In genomic region chr9:71911908-71912325, GRCh38 we compare ENCODE assay signal across 8 cellular contexts. TPM values are rescaled to one million over a fixed set of nuclear protein-coding genes. Genes with fewer than 3 reads are reported as not detected.
DNase-seq lines count a peak whose midpoint lies in the region; ATAC-seq and TF ChIP-seq lines count a peak whose summit lies in the region.

No MANE protein-coding gene starts in this region.

- H3K9me3 Mint-ChIP-seq in naive thymus-derived CD4-positive, alpha-beta T cell: no peaks in the 10 kb centered on the region

- intact Hi-C loops in dorsolateral prefrontal cortex (cut with DNase I): loop anchor here (2.0 to 10.0 kb wide), 8 partner anchors 27 to 145 kb away; partner anchors contain the start of gene CEMIP2 (in 1 of the 2)
- intact Hi-C loops in naive thymus-derived CD4-positive, alpha-beta T cell (cut with micrococcal nuclease): loop anchor here (1.0 to 10.0 kb wide), 16 partner anchors 15 to 1653 kb away; partner anchors contain the start of genes SMC5 (in 2 of the 2), ZFAND5 (in 2 of the 2) and CEMIP2 (in 1 of the 2)

- H3K4me2 ChIP-seq in MM.1S (ENCODE audit: low read depth, low read length): peak overlapping the region; percentile 92

- TF ChIP-seq CTCF in BJ (IDR thresholded peaks at IDR 0.05; ENCODE audit: insufficient read depth, low read depth, low read length) (no peak), MM.1S (IDR thresholded peaks at IDR 0.05; ENCODE audit: low read length) (no peak), dorsolateral prefrontal cortex (IDR thresholded peaks at IDR 0.05 in 54 of 56, conservative IDR thresholded peaks at IDR 0.05 in 2 of 56; ENCODE audit: low read depth in 1 of 56, partially characterized antibody in 56 of 56) (no peak)

- H3K4me3 ChIP-seq in BJ (ENCODE audit: low read depth, low read length) (peak overlapping the region; percentile 91), MM.1S (ENCODE audit: low read length) (peak overlapping the region; percentile 85), dorsolateral prefrontal cortex (peak overlapping the region; percentile 69 to 100 (median 91))
- peak overlapping the region; percentile 83 for H3K4me3 ChIP-seq in naive thymus-derived CD4-positive, alpha-beta T cell (ENCODE audit: low read length)

- peak overlapping the region; percentile 76 for H2AFZ ChIP-seq in MM.1S (ENCODE audit: low read length)

- ATAC-seq in naive thymus-derived CD4-positive, alpha-beta T cell: no peak
- ATAC-seq in HG02938 (IDR thresholded peaks at IDR 0.05; ENCODE audit: unreplicated experiment): no peak

- H3F3A ChIP-seq in MM.1S (ENCODE audit: insufficient read depth, low read length): peaks cover 11% of the 10 kb centered on the region

- H3K27ac ChIP-seq in MM.1S (ENCODE audit: low read length): peak overlapping the region; percentile 82
- H3K27ac ChIP-seq in dorsolateral prefrontal cortex: peak overlapping the region; percentile 23 to 99 (median 96)
- peak overlapping the region; percentile 74 for H3K27ac ChIP-seq in naive thymus-derived CD4-positive, alpha-beta T cell (ENCODE audit: low read depth, low read length)

- peak overlapping the region; percentile 90 to 99 (median 95) for H3K27ac Mint-ChIP-seq in naive thymus-derived CD4-positive, alpha-beta T cell

- H3K27me3 Mint-ChIP-seq in naive thymus-derived CD4-positive, alpha-beta T cell: no peaks in the 10 kb centered on the region

- POLR2A ChIA-PET in BJ (lab: Charles Lee): interaction anchor here (1.0 to 1.1 kb wide), 2 partner anchors 9 to 12 kb away, joined by 4 read pairs; no protein-coding TSS in a partner anchor
- POLR2A ChIA-PET in naive thymus-derived CD4-positive, alpha-beta T cell (lab: Charles Lee): interaction anchor here (0.6 to 2.1 kb wide), 8 partner anchors 10 to 149 kb away, joined by 3 to 12 read pairs (median 6); partner anchors contain the start of gene CEMIP2

- H3K36me3 ChIP-seq in BJ (ENCODE audit: control insufficient read depth, insufficient read depth, low read length) (no peaks in the 10 kb centered on the region), MM.1S (replicated peaks; ENCODE audit: insufficient read depth, low read length) (no peaks in the 10 kb centered on the region)
- peaks cover 0 to 5% (median 0%) of the 10 kb centered on the region in 3 experiments for H3K36me3 ChIP-seq in naive thymus-derived CD4-positive, alpha-beta T cell (ENCODE audit: control insufficient read depth in 2 of 3, insufficient read depth in 3 of 3, low read length in 3 of 3)

- H3K79me2 ChIP-seq in MM.1S (ENCODE audit: low read length): peaks cover 94% of the 10 kb centered on the region

- CTCF ChIA-PET in BJ (lab: Yijun Ruan, JAX): interaction anchor here (0.6 to 1.0 kb wide), 2 partner anchors 50 to 64 kb away, joined by 3 read pairs; no protein-coding TSS in a partner anchor
- CTCF ChIA-PET in naive thymus-derived CD4-positive, alpha-beta T cell (lab: Charles Lee): interaction anchor here (1.0 kb wide), 1 partner anchor 14 kb away, joined by 4 read pairs; no protein-coding TSS in a partner anchor

- 0 out of 2 replicates have a peak, but pooled peaks cover 7% of the 10 kb centered on the region for H4K20me1 ChIP-seq in MM.1S (ENCODE audit: insufficient read depth, low read length)

- in situ Hi-C loops in G401 (cut with HindIII; ENCODE audit: low sequenced_read_pairs): no loop called here

- peak; percentile 31 for DNase-seq in BJ (ENCODE audit: low read depth)
- no peak for DNase-seq in MM.1S
- DNase-seq in dorsolateral prefrontal cortex: no peak
- DNase-seq in naive thymus-derived CD4-positive, alpha-beta T cell: no peak
- DNase-seq in HuH-7.5 (ENCODE audit: low spot score): no peak
- no peak for DNase-seq in NK-92 treated with Interleukin-12 subunit alpha and Interleukin-12 subunit beta, amount 100 ng/mL, for 24 hours (lab: John Stamatoyannopoulos, UW)
- DNase-seq in G401 (ENCODE audit: low spot score): no peak

- H3K4me3 Mint-ChIP-seq in naive thymus-derived CD4-positive, alpha-beta T cell: peak overlapping the region; percentile 95 to 100 (median 100)

- H3K9me2 ChIP-seq in MM.1S (replicated peaks; ENCODE audit: insufficient read depth, low read length): no peaks in the 10 kb centered on the region

- peak overlapping the region; percentile 75 for H3K9ac ChIP-seq in MM.1S (ENCODE audit: low read length)

- H3K27me3 ChIP-seq in BJ (ENCODE audit: control insufficient read depth, insufficient read depth, low read length) (no peaks in the 10 kb centered on the region), MM.1S (replicated peaks; ENCODE audit: insufficient read depth, low read length) (no peaks in the 10 kb centered on the region), dorsolateral prefrontal cortex (no peaks in the 10 kb centered on the region)
- H3K27me3 ChIP-seq in naive thymus-derived CD4-positive, alpha-beta T cell (ENCODE audit: control insufficient read depth in 2 of 2, insufficient read depth in 2 of 2, low read length in 2 of 2): peaks cover 0 to 3% of the 10 kb centered on the region in 2 donors

- peaks cover 18% of the 10 kb centered on the region for H3K4me1 ChIP-seq in MM.1S (ENCODE audit: low read length)
- H3K4me1 ChIP-seq in naive thymus-derived CD4-positive, alpha-beta T cell (ENCODE audit: control insufficient read depth in 2 of 2, insufficient read depth in 2 of 2, low read length in 2 of 2): peaks cover 15 to 22% of the 10 kb centered on the region in 2 donors

- H3K9me3 ChIP-seq in MM.1S (replicated peaks; ENCODE audit: insufficient read depth, low read length): no peaks in the 10 kb centered on the region
- no peaks in the 10 kb centered on the region for H3K9me3 ChIP-seq in naive thymus-derived CD4-positive, alpha-beta T cell (ENCODE audit: control insufficient read depth in 2 of 3, low read length in 3 of 3)

- peaks cover 47 to 78% (median 67%) of the 10 kb centered on the region in 7 donors for H3K4me1 Mint-ChIP-seq in naive thymus-derived CD4-positive, alpha-beta T cell

- peaks cover 0 to 4% (median 0%) of the 10 kb centered on the region in 5 donors for H3K36me3 Mint-ChIP-seq in naive thymus-derived CD4-positive, alpha-beta T cell

RNA-seq across cellular contexts. Expression of gene C9orf85, which starts 0.5 kb away (rescaled TPM):
- 16.1 and 19.1 TPM in 2 replicates for polyA plus RNA-seq in BJ (2011; rRNA removed)
- polyA minus RNA-seq in BJ (2011; rRNA and poly(A)+ RNA removed): 5.2 and 7.3 TPM in 2 replicates
- 10 to 100 TPM in 113 of 120 experiments, 1 to 10 TPM in 7; 8.0 to 26.8 (median 14.8) TPM for total RNA-seq in dorsolateral prefrontal cortex
- 10 to 100 TPM in 1 of 5 experiments, 1 to 10 TPM in 4; 4.8 to 10.3 (median 8.6) TPM for total RNA-seq in naive thymus-derived CD4-positive, alpha-beta T cell
- 10 to 100 TPM; 11.6 to 13.9 TPM for polyA plus RNA-seq in naive thymus-derived CD4-positive, alpha-beta T cell
- 23.7 and 27.5 TPM in 2 replicates for total RNA-seq in G401 (2014; rRNA removed; shearing (Covaris generic))

RNA-seq across cellular contexts. Expression of gene ABHD17B, which starts 0.9 kb away (rescaled TPM):
- 9.0 and 14.2 TPM in 2 replicates for polyA plus RNA-seq in BJ (2011; rRNA removed)
- 9.5 and 10.2 TPM in 2 replicates for polyA minus RNA-seq in BJ (2011; rRNA and poly(A)+ RNA removed)
- 100 to 1,000 TPM in 1 of 120 experiments, 10 to 100 TPM in 119; 26.3 to 101 (median 46.1) TPM for total RNA-seq in dorsolateral prefrontal cortex
- total RNA-seq in naive thymus-derived CD4-positive, alpha-beta T cell: 10 to 100 TPM in 4 of 5 experiments, 1 to 10 TPM in 1; 9.9 to 24.5 (median 18.7) TPM
- polyA plus RNA-seq in naive thymus-derived CD4-positive, alpha-beta T cell: 10 to 100 TPM; 23.6 to 26.1 TPM
- total RNA-seq in G401 (2014; rRNA removed; shearing (Covaris generic)): 38.2 and 46.1 TPM in 2 replicates
